Comparison of ENCODE assay signal across 9 cellular contexts in the genomic region with DNA sequence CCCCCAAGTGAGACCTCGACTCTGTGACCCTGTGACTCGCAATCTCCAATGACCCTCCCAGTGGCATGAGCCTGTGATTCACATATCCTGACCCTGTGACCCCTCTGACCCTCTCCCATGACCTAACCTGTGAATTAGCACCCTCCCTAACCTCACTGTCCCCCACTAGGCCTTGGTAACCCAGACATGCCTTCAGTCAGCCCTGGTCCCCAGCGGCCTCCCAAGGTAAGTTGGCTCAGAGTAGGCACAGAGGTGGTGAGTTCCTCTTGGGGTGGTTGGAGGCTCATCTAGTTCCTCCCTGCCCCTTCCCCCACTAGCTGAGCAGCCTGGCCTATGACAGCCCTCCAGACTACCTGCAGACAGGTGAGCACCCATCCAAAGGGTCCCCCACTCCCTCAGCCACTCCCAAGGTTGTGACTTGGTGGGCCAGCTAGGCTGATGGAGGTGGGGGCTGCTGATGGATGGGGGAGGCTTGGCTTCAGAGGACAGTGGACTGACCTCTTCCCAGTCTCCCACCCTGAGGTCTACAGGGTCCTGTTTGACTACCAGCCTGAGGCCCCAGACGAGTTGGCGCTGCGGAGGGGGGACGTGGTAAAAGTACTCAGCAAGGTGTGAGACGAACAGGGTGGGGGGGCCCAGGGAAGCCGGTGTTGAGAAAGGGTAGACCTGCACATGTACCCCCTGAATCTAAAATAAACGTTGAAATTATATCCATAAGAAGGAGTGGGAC. TPM values are rescaled to one million over a fixed set of nuclear protein-coding genes. Genes with fewer than 3 reads are reported as not detected.
DNase-seq lines count a peak whose midpoint lies in the region; ATAC-seq lines count a peak whose summit lies in the region.
"Had no signal": no experiment of that assay in that cellular context is flagged by ENCODE, and none has a peak within 500 bp of the region (broad histone marks: within the 10 kb centered on the region; RNA-seq: fewer than 3 reads in every experiment).

No MANE protein-coding gene starts in this region.

- H3K9me3 Mint-ChIP-seq in activated CD4-positive, alpha-beta T cell treated with anti-CD3 and anti-CD28 coated beads, Interleukin-2, amount 10 ng/mL, durations not matched to agents 24 days and 14 days = no peaks in the 10 kb centered on the region
- H3K9me3 Mint-ChIP-seq in activated CD8-positive, alpha-beta T cell treated with anti-CD3 and anti-CD28 coated beads, Interleukin-2, amount 10 ng/mL, durations not matched to agents 7 days and 5 days (ENCODE audit: insufficient read depth) = no peaks in the 10 kb centered on the region
- H3K9me3 Mint-ChIP-seq in stimulated activated naive CD8-positive, alpha-beta T cell treated with anti-CD3 and anti-CD28 coated beads, Interleukin-15, amount 100 ng/mL, for 72 hours = no peaks in the 10 kb centered on the region

- peak overlapping the region; percentile 93 for H3K4me3 Mint-ChIP-seq in activated CD4-positive, alpha-beta T cell treated with anti-CD3 and anti-CD28 coated beads, Interleukin-2, amount 10 ng/mL, durations not matched to agents 24 days and 14 days
- H3K4me3 Mint-ChIP-seq in activated CD8-positive, alpha-beta T cell treated with anti-CD3 and anti-CD28 coated beads, Interleukin-2, amount 10 ng/mL, durations not matched to agents 7 days and 5 days = peak overlapping the region; percentile 98
- H3K4me3 Mint-ChIP-seq in stimulated activated naive CD8-positive, alpha-beta T cell treated with anti-CD3 and anti-CD28 coated beads, Interleukin-15, amount 100 ng/mL, for 72 hours = peak overlapping the region; percentile 96 to 99

- peaks cover 38% of the 10 kb centered on the region for H3K4me1 Mint-ChIP-seq in activated CD4-positive, alpha-beta T cell treated with anti-CD3 and anti-CD28 coated beads, Interleukin-2, amount 10 ng/mL, durations not matched to agents 24 days and 14 days
- peaks cover 29% of the 10 kb centered on the region for H3K4me1 Mint-ChIP-seq in activated CD8-positive, alpha-beta T cell treated with anti-CD3 and anti-CD28 coated beads, Interleukin-2, amount 10 ng/mL, durations not matched to agents 7 days and 5 days (ENCODE audit: low read depth)
- H3K4me1 Mint-ChIP-seq in stimulated activated naive CD8-positive, alpha-beta T cell treated with anti-CD3 and anti-CD28 coated beads, Interleukin-15, amount 100 ng/mL, for 72 hours = peaks cover 48% of the 10 kb centered on the region

- H3K27me3 Mint-ChIP-seq in activated CD4-positive, alpha-beta T cell treated with anti-CD3 and anti-CD28 coated beads, Interleukin-2, amount 10 ng/mL, durations not matched to agents 24 days and 14 days = no peaks in the 10 kb centered on the region
- H3K27me3 Mint-ChIP-seq in activated CD8-positive, alpha-beta T cell treated with anti-CD3 and anti-CD28 coated beads, Interleukin-2, amount 10 ng/mL, durations not matched to agents 7 days and 5 days (ENCODE audit: low read depth) = no peaks in the 10 kb centered on the region
- H3K27me3 Mint-ChIP-seq in stimulated activated naive CD8-positive, alpha-beta T cell treated with anti-CD3 and anti-CD28 coated beads, Interleukin-15, amount 100 ng/mL, for 72 hours = no peaks in the 10 kb centered on the region

- DNase-seq in activated CD4-positive, alpha-beta T cell treated with anti-CD3 and anti-CD28 coated beads, Interleukin-2, amount 10 ng/mL, durations not matched to agents 24 days and 14 days = no peak
- DNase-seq in activated CD4-positive, alpha-beta T cell treated with anti-CD3 and anti-CD28 coated beads, Interleukin-2, amount 50 U/mL, for 1 hour = no peak
- DNase-seq in activated CD8-positive, alpha-beta T cell treated with anti-CD3 and anti-CD28 coated beads, Interleukin-2, amount 10 ng/mL, durations not matched to agents 7 days and 5 days = no peak
- DNase-seq in stimulated activated naive CD8-positive, alpha-beta T cell treated with anti-CD3 and anti-CD28 coated beads, Interleukin-15, amount 100 ng/mL, for 72 hours = no peak
- DNase-seq in NCI-H1694 (lab: John Stamatoyannopoulos, UW) = no peak
- DNase-seq: cortex of kidney had no signal

- intact Hi-C loops in activated CD4-positive, alpha-beta T cell treated with anti-CD3 and anti-CD28 coated beads, Interleukin-2, amount 10 ng/mL, durations not matched to agents 24 days and 14 days (cut with micrococcal nuclease) = loop anchor here (5.0 kb wide), 4 partner anchors 60 to 115 kb away; partner anchors contain the start of genes STK40 and THRAP3

- POLR2A ChIA-PET in activated CD8-positive, alpha-beta T cell treated with anti-CD3 and anti-CD28 coated beads, Interleukin-2, amount 10 ng/mL, durations not matched to agents 7 days and 5 days (lab: Charles Lee) = interaction anchor here (1.7 kb wide), 1 partner anchor 15 kb away, joined by 11 read pairs; the partner anchor contains the start of gene EVA1B

- H3K36me3 Mint-ChIP-seq in activated CD4-positive, alpha-beta T cell treated with anti-CD3 and anti-CD28 coated beads, Interleukin-2, amount 10 ng/mL, durations not matched to agents 24 days and 14 days (ENCODE audit: low read depth) = peaks cover 36% of the 10 kb centered on the region
- H3K36me3 Mint-ChIP-seq in activated CD8-positive, alpha-beta T cell treated with anti-CD3 and anti-CD28 coated beads, Interleukin-2, amount 10 ng/mL, durations not matched to agents 7 days and 5 days (ENCODE audit: low read depth) = peaks cover 34% of the 10 kb centered on the region

- no peak for ATAC-seq in activated CD8-positive, alpha-beta T cell treated with anti-CD3 and anti-CD28 coated beads, Interleukin-2, amount 10 ng/mL, durations not matched to agents 7 days and 5 days
- no peak for ATAC-seq in stimulated activated naive CD8-positive, alpha-beta T cell treated with anti-CD3 and anti-CD28 coated beads, Interleukin-15, amount 100 ng/mL, for 72 hours
- no peak for ATAC-seq in HG03280 (IDR thresholded peaks at IDR 0.05; ENCODE audit: unreplicated experiment)
- ATAC-seq in GM21447 (IDR thresholded peaks at IDR 0.05; ENCODE audit: unreplicated experiment) = no peak

- peak overlapping the region; percentile 81 for H3K4me3 ChIP-seq in iPS-11a (ENCODE audit: low read depth, low read length)

- CTCF ChIA-PET in activated CD8-positive, alpha-beta T cell treated with anti-CD3 and anti-CD28 coated beads, Interleukin-2, amount 10 ng/mL, durations not matched to agents 7 days and 5 days (lab: Charles Lee) = interaction anchor here (1.1 to 5.5 kb wide), 8 partner anchors 9 to 158 kb away, joined by 3 to 24 read pairs (median 4); partner anchors contain the start of genes STK40 and TRAPPC3

- H3K27ac Mint-ChIP-seq in activated CD4-positive, alpha-beta T cell treated with anti-CD3 and anti-CD28 coated beads, Interleukin-2, amount 10 ng/mL, durations not matched to agents 24 days and 14 days = peak overlapping the region; percentile 79
- H3K27ac Mint-ChIP-seq in activated CD8-positive, alpha-beta T cell treated with anti-CD3 and anti-CD28 coated beads, Interleukin-2, amount 10 ng/mL, durations not matched to agents 7 days and 5 days = peak overlapping the region; percentile 91
- peak overlapping the region in 1 of 2 donors; percentile 2 for H3K27ac Mint-ChIP-seq in stimulated activated naive CD8-positive, alpha-beta T cell treated with anti-CD3 and anti-CD28 coated beads, Interleukin-15, amount 100 ng/mL, for 72 hours

RNA-seq across cellular contexts. Expression of gene SH3D21, which starts 1.6 kb away (rescaled TPM):
- 17.0 and 19.4 TPM in 2 replicates for total RNA-seq in activated CD4-positive, alpha-beta T cell treated with anti-CD3 and anti-CD28 coated beads, Interleukin-2, amount 10 ng/mL, durations not matched to agents 24 days and 14 days
- total RNA-seq in activated CD8-positive, alpha-beta T cell treated with anti-CD3 and anti-CD28 coated beads, Interleukin-2, amount 10 ng/mL, durations not matched to agents 7 days and 5 days = 10 to 100 TPM; 14.6 to 15.3 TPM

RNA-seq across cellular contexts. Expression of gene EVA1B, which starts 15.7 kb away (rescaled TPM):
- 7.5 and 9.0 TPM in 2 replicates for total RNA-seq in activated CD4-positive, alpha-beta T cell treated with anti-CD3 and anti-CD28 coated beads, Interleukin-2, amount 10 ng/mL, durations not matched to agents 24 days and 14 days
- total RNA-seq in activated CD8-positive, alpha-beta T cell treated with anti-CD3 and anti-CD28 coated beads, Interleukin-2, amount 10 ng/mL, durations not matched to agents 7 days and 5 days = 10 to 100 TPM; 12.3 to 13.3 TPM
